ENCODE assay signal across 21 cellular contexts in the genomic region with DNA sequence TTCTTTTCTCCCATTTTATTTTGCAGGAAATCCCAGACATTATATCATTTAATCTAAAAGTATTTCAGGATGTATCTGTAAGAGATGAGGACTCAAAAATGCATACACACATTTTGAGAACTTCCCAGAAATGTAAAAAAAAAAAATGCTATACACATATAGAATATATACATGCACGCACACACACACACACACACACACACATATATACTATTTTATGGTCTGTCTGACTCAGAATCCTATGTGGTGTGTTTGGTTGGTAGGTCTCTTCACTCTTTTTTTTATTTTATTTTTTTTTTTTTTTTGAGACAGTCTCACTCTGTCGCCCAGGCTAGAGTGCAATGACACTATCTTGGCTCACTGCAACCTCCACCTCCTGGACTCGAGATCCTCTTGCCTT.
DNase-seq lines count a peak whose midpoint lies in the region; ATAC-seq and TF ChIP-seq lines count a peak whose summit lies in the region.
"Had no signal": no experiment of that assay in that cellular context is flagged by ENCODE, and none has a peak within 500 bp of the region (broad histone marks: within the 10 kb centered on the region; RNA-seq: fewer than 3 reads in every experiment).

No MANE protein-coding gene starts in this region.

- peaks cover 72% of the 10 kb centered on the region for H3K4me1 Mint-ChIP-seq in activated CD4-positive, alpha-beta T cell treated with anti-CD3 and anti-CD28 coated beads, Interleukin-2, amount 10 ng/mL, durations not matched to agents 24 days and 14 days
- H3K4me1 Mint-ChIP-seq in CD8-positive, alpha-beta memory T cell: peaks cover 86 to 98% (median 94%) of the 10 kb centered on the region in 3 donors
- H3K4me1 Mint-ChIP-seq in activated T-helper 17 cell treated with anti-CD3 and anti-CD28 coated beads, Interleukin-2, amount 50 U/mL, for 72 hours: peaks cover 55% of the 10 kb centered on the region

- H3K27ac Mint-ChIP-seq in activated CD4-positive, alpha-beta T cell treated with anti-CD3 and anti-CD28 coated beads, Interleukin-2, amount 10 ng/mL, durations not matched to agents 24 days and 14 days: peak overlapping the region; percentile 84
- peak overlapping the region; percentile 71 to 97 (median 91) for H3K27ac Mint-ChIP-seq in CD8-positive, alpha-beta memory T cell
- H3K27ac Mint-ChIP-seq in activated T-helper 17 cell treated with anti-CD3 and anti-CD28 coated beads, Interleukin-2, amount 50 U/mL, for 72 hours: peak overlapping the region; percentile 82

- TF ChIP-seq CTCF in smooth muscle cell (IDR thresholded peaks at IDR 0.05; ENCODE audit: borderline replicate concordance, insufficient read depth, poor library complexity, severe bottlenecking): no peak

- DNase-seq in activated CD4-positive, alpha-beta T cell treated with anti-CD3 and anti-CD28 coated beads, Interleukin-2, amount 10 ng/mL, durations not matched to agents 24 days and 14 days: no peak
- DNase-seq in activated CD4-positive, alpha-beta T cell treated with anti-CD3 and anti-CD28 coated beads, Interleukin-2, amount 50 U/mL, for 1 hour: no peak
- no peak for DNase-seq in CD8-positive, alpha-beta memory T cell
- DNase-seq in smooth muscle cell (lab: John Stamatoyannopoulos, UW; ENCODE audit: unreplicated experiment) (no peak), NCI-H748 treated with DMSO at 0.1 percent for 48 hours (lab: John Stamatoyannopoulos, UW) (no peak), nucleus accumbens (lab: John Stamatoyannopoulos, UW) (no peak), NCI-H1930 (lab: John Stamatoyannopoulos, UW) (no peak)
- DNase-seq: amygdala; DMS53; GOT3; IMR-90; NCI-H1436 treated with DMSO at 0.1 percent for 48 hours; NCI-H2171 treated with DMSO at 0.1 percent for 48 hours; NCI-H526; stimulated activated CD4-positive, alpha-beta T cell treated with anti-CD3 and anti-CD28 coated beads, Interleukin-4, amount 100 ng/mL, for 24 hours had no signal

- H3F3A ChIP-seq in smooth muscle cell (ENCODE audit: low read depth): peaks cover 33% of the 10 kb centered on the region

- no peaks in the 10 kb centered on the region for H3K27me3 Mint-ChIP-seq in activated CD4-positive, alpha-beta T cell treated with anti-CD3 and anti-CD28 coated beads, Interleukin-2, amount 10 ng/mL, durations not matched to agents 24 days and 14 days
- peaks cover 0 to 2% of the 10 kb centered on the region in 2 donors for H3K27me3 Mint-ChIP-seq in CD8-positive, alpha-beta memory T cell
- no peaks in the 10 kb centered on the region for H3K27me3 Mint-ChIP-seq in activated T-helper 17 cell treated with anti-CD3 and anti-CD28 coated beads, Interleukin-2, amount 50 U/mL, for 72 hours

- no peak overlapping the region for H3K9ac ChIP-seq in smooth muscle cell (ENCODE audit: low read depth)
- H3K9ac ChIP-seq: BLaER1 had no signal

- H2AFZ ChIP-seq in smooth muscle cell (ENCODE audit: low read depth): no peak overlapping the region

- peaks cover 10% of the 10 kb centered on the region for H3K36me3 Mint-ChIP-seq in activated CD4-positive, alpha-beta T cell treated with anti-CD3 and anti-CD28 coated beads, Interleukin-2, amount 10 ng/mL, durations not matched to agents 24 days and 14 days (ENCODE audit: low read depth)
- peaks cover 0 to 2% (median 0%) of the 10 kb centered on the region in 3 donors for H3K36me3 Mint-ChIP-seq in CD8-positive, alpha-beta memory T cell
- no peaks in the 10 kb centered on the region for H3K36me3 Mint-ChIP-seq in activated T-helper 17 cell treated with anti-CD3 and anti-CD28 coated beads, Interleukin-2, amount 50 U/mL, for 72 hours (ENCODE audit: low read depth)

- H3K4me3 ChIP-seq in CD8-positive, alpha-beta memory T cell (ENCODE audit: low read length): no peak overlapping the region
- no peak overlapping the region for H3K4me3 ChIP-seq in smooth muscle cell
- H3K4me3 ChIP-seq: BLaER1, GM12878, lung had no signal

- peak overlapping the region; percentile 64 for H3K4me3 Mint-ChIP-seq in activated CD4-positive, alpha-beta T cell treated with anti-CD3 and anti-CD28 coated beads, Interleukin-2, amount 10 ng/mL, durations not matched to agents 24 days and 14 days
- peak overlapping the region; percentile 23 to 74 (median 60) for H3K4me3 Mint-ChIP-seq in CD8-positive, alpha-beta memory T cell
- peak overlapping the region; percentile 64 for H3K4me3 Mint-ChIP-seq in activated T-helper 17 cell treated with anti-CD3 and anti-CD28 coated beads, Interleukin-2, amount 50 U/mL, for 72 hours

- CTCF ChIA-PET in CD8-positive, alpha-beta memory T cell (lab: Charles Lee): interaction anchor here (1.0 to 1.9 kb wide), 2 partner anchors 18 to 66 kb away, joined by 3 to 5 read pairs; no protein-coding TSS in a partner anchor

- peaks cover 83% of the 10 kb centered on the region for H3K4me1 ChIP-seq in CD8-positive, alpha-beta memory T cell (ENCODE audit: insufficient read depth, low read length)
- H3K4me1 ChIP-seq in smooth muscle cell (ENCODE audit: low read depth): peaks cover 17% of the 10 kb centered on the region

- no peaks in the 10 kb centered on the region for H3K36me3 ChIP-seq in CD8-positive, alpha-beta memory T cell (ENCODE audit: insufficient read depth, low read length)
- H3K36me3 ChIP-seq in smooth muscle cell (ENCODE audit: low read depth): no peaks in the 10 kb centered on the region

- no peaks in the 10 kb centered on the region for H3K9me3 Mint-ChIP-seq in activated CD4-positive, alpha-beta T cell treated with anti-CD3 and anti-CD28 coated beads, Interleukin-2, amount 10 ng/mL, durations not matched to agents 24 days and 14 days
- H3K9me3 Mint-ChIP-seq in CD8-positive, alpha-beta memory T cell: no peaks in the 10 kb centered on the region
- H3K9me3 Mint-ChIP-seq in activated T-helper 17 cell treated with anti-CD3 and anti-CD28 coated beads, Interleukin-2, amount 50 U/mL, for 72 hours: no peaks in the 10 kb centered on the region

- POLR2A ChIA-PET in CD8-positive, alpha-beta memory T cell (lab: Charles Lee): no interaction called here

- peaks cover 65% of the 10 kb centered on the region for H3K79me2 ChIP-seq in smooth muscle cell (ENCODE audit: low read depth)

- ATAC-seq in activated T-helper 17 cell treated with anti-CD3 and anti-CD28 coated beads, Interleukin-2, amount 50 U/mL, for 72 hours (replicated peaks): no peak
- ATAC-seq: GM12878, Right ventricle myocardium inferior had no signal

- intact Hi-C loops in activated CD4-positive, alpha-beta T cell treated with anti-CD3 and anti-CD28 coated beads, Interleukin-2, amount 10 ng/mL, durations not matched to agents 24 days and 14 days (cut with micrococcal nuclease): loop anchor here (1.0 to 10.0 kb wide), 5 partner anchors 38 to 892 kb away; a partner anchor contains a TSS

- H3K27ac ChIP-seq in CD8-positive, alpha-beta memory T cell (ENCODE audit: low read depth, low read length): no peak overlapping the region
- no peak overlapping the region for H3K27ac ChIP-seq in smooth muscle cell (ENCODE audit: low read depth)
- H3K27ac ChIP-seq: BLaER1, epithelial cell of prostate had no signal

- WGBS in smooth muscle cell (ENCODE audit: low lambda C conversion rate): 89% methylated on average over 3 of the region's 3 CpGs

- peaks cover 92% of the 10 kb centered on the region for H4K20me1 ChIP-seq in smooth muscle cell (ENCODE audit: low read depth)

- H3K9me3 ChIP-seq in CD8-positive, alpha-beta memory T cell (ENCODE audit: low read length): no peaks in the 10 kb centered on the region
- H3K9me3 ChIP-seq in smooth muscle cell (replicated peaks; ENCODE audit: low read depth): no peaks in the 10 kb centered on the region
- H3K9me3 ChIP-seq: BLaER1 had no signal

- H3K4me2 ChIP-seq in smooth muscle cell: peak overlapping the region; percentile 73
- H3K4me2 ChIP-seq: BLaER1 had no signal

- no peaks in the 10 kb centered on the region for H3K27me3 ChIP-seq in CD8-positive, alpha-beta memory T cell (ENCODE audit: insufficient read depth, low read length, poor library complexity, severe bottlenecking)
- no peaks in the 10 kb centered on the region for H3K27me3 ChIP-seq in smooth muscle cell (ENCODE audit: low read depth)
- H3K27me3 ChIP-seq: BLaER1 had no signal
